ENCODE assay signal across 8 cellular contexts in genomic region chr19:30046522-30046921, GRCh38.
A peak's percentile ranks its signal among the peaks of the same experiment; 100 is the strongest.
DNase-seq lines count a peak whose midpoint lies in the region; ATAC-seq and TF ChIP-seq lines count a peak whose summit lies in the region.
"Had no signal": no experiment of that assay in that cellular context is flagged by ENCODE, and none has a peak within 500 bp of the region (broad histone marks: within the 10 kb centered on the region; RNA-seq: fewer than 3 reads in every experiment).

No MANE protein-coding gene starts in this region.

- no peaks in the 10 kb centered on the region; the same call in 1 of the 2 replicates for H4K20me1 ChIP-seq in OCI-LY3 (ENCODE audit: insufficient read depth, low read length)

- ATAC-seq in psoas muscle (no peak), GM21515 (IDR thresholded peaks at IDR 0.05; ENCODE audit: unreplicated experiment) (no peak)

- no peaks in the 10 kb centered on the region for H3K79me2 ChIP-seq in OCI-LY3 (ENCODE audit: low read length)

- CTCF ChIA-PET in HEK293 (lab: Yijun Ruan, JAX), result interaction anchor here (0.6 to 3.2 kb wide), 12 partner anchors 9 to 603 kb away, joined by 3 to 17 read pairs (median 3); no protein-coding TSS in a partner anchor

- DNase-seq in GM12864 (ENCODE audit: low read depth) (no peak), inferior parietal cortex (ENCODE audit: extremely low spot score) (peak; percentile 59), occipital lobe (lab: John Stamatoyannopoulos, UW) (no peak), psoas muscle (no peak)
- DNase-seq: T-cell had no signal

- peak overlapping the region; percentile 31; the same call in 1 of the 2 replicates for H3K4me2 ChIP-seq in OCI-LY3 (ENCODE audit: low read length)

- POLR2A ChIA-PET in HEK293 (lab: Yijun Ruan, JAX), result no interaction called here

- WGBS in psoas muscle, 3 donors, result 42 to 59% (median 46%) methylated on average over 4 of the region's 4 CpGs

- H3K9me3 ChIP-seq in HEK293 (ENCODE audit: control insufficient read depth, insufficient read depth, low read depth, low read length), result peaks cover 2% of the 10 kb centered on the region; the same call in 1 of the 2 replicates
- H3K9me3 ChIP-seq in OCI-LY3 (ENCODE audit: insufficient read depth, low read length), result no peaks in the 10 kb centered on the region
- H3K9me3 ChIP-seq in psoas muscle, result no peaks in the 10 kb centered on the region

- no peaks in the 10 kb centered on the region; a peak in 2 of 3 replicates for H3K36me3 ChIP-seq in HEK293 (ENCODE audit: control insufficient read depth in 2 of 2, insufficient read depth in 1 of 2, low read length in 2 of 2)
- no peaks in the 10 kb centered on the region for H3K36me3 ChIP-seq in OCI-LY3 (replicated peaks; ENCODE audit: low read depth, low read length)
- no peaks in the 10 kb centered on the region for H3K36me3 ChIP-seq in psoas muscle (ENCODE audit: insufficient read depth in 1 of 2, low read depth in 1 of 2)

- H3K27me3 ChIP-seq in OCI-LY3 (ENCODE audit: low read depth, low read length), result no peaks in the 10 kb centered on the region
- no peaks in the 10 kb centered on the region for H3K27me3 ChIP-seq in psoas muscle (ENCODE audit: insufficient read depth in 3 of 3, low read length in 2 of 3)

- H3K4me1 ChIP-seq in HEK293 (ENCODE audit: control insufficient read depth, insufficient read depth, low read length) (peaks cover 26% of the 10 kb centered on the region), OCI-LY3 (ENCODE audit: low read length) (peaks cover 13% of the 10 kb centered on the region), psoas muscle (no peaks in the 10 kb centered on the region)

- no peak overlapping the region for H3K27ac ChIP-seq in HEK293 (ENCODE audit: extremely low read depth, low read depth, low read length)
- no peak overlapping the region for H3K27ac ChIP-seq in OCI-LY3 (ENCODE audit: low read length)
- H3K27ac ChIP-seq in psoas muscle, result no peak overlapping the region

- TF ChIP-seq CTCF in GM12864 (IDR thresholded peaks at IDR 0.05; ENCODE audit: low read depth, low read length, missing control alignments) (peak; percentile 62), HEK293 (tag by site-specific recombination; IDR thresholded peaks at IDR 0.05) (peak; percentile 80; the same call in 1 of the 2 replicates), OCI-LY3 (IDR thresholded peaks at IDR 0.05; ENCODE audit: low read depth, low read length) (peak; percentile 86), psoas muscle (IDR thresholded peaks at IDR 0.05) (no peak)

- H3K4me3 ChIP-seq in GM12864 (ENCODE audit: low read depth, low read length) (no peak overlapping the region), HEK293 (ENCODE audit: low read depth, low read length) (no peak overlapping the region), OCI-LY3 (ENCODE audit: low read length) (no peak overlapping the region), psoas muscle (no peak overlapping the region)

- intact Hi-C loops in psoas muscle (cut with DNase I), result no loop called here

- H2AFZ ChIP-seq in OCI-LY3 (ENCODE audit: low read depth, low read length), result no peak overlapping the region

- H3K9ac ChIP-seq in OCI-LY3 (ENCODE audit: low read length), result no peak overlapping the region

TF ChIP-seq in HEK293, 187 proteins besides CTCF, POLR2A, EP300 and RAD21 (continues in another document):
- TF ChIP-seq ZNF114 (tag by site-specific recombination; IDR thresholded peaks at IDR 0.05) (no peak), ZIC2 (tag by site-specific recombination; IDR thresholded peaks at IDR 0.05) (peak; percentile 72), ZNF335 (tag by site-specific recombination; conservative IDR thresholded peaks at IDR 0.05) (0 out of 2 replicates have a peak, but pooled peaks have one; percentile 16), ZBTB8A (tag by site-specific recombination; IDR thresholded peaks at IDR 0.05) (0 out of 2 replicates have a peak, but pooled peaks have one; percentile 43), ZFP41 (tag by site-specific recombination; IDR thresholded peaks at IDR 0.05; ENCODE audit: borderline replicate concordance) (no peak), ZNF785 (tag by site-specific recombination; IDR thresholded peaks at IDR 0.05) (peak; percentile 97), SP7 (tag by site-specific recombination; IDR thresholded peaks at IDR 0.05) (0 out of 2 replicates have a peak, but pooled peaks have one; percentile 21), ZFP3 (tag by site-specific recombination; IDR thresholded peaks at IDR 0.05; ENCODE audit: low read depth) (no peak), ZEB2 (tag by site-specific recombination; IDR thresholded peaks at IDR 0.05) (no peak), ZNF639 (tag by site-specific recombination; IDR thresholded peaks at IDR 0.05) (no peak), ZNF488 (tag by site-specific recombination; IDR thresholded peaks at IDR 0.05) (no peak), ZBTB17 (tag by site-specific recombination; IDR thresholded peaks at IDR 0.05) (0 out of 2 replicates have a peak, but pooled peaks have one; percentile 41), ZNF677 (tag by site-specific recombination; IDR thresholded peaks at IDR 0.05) (peak; percentile 15; the same call in 1 of the 2 replicates), ZNF24 (tag by site-specific recombination; IDR thresholded peaks at IDR 0.05) (no peak), SCRT1 (tag by site-specific recombination; IDR thresholded peaks at IDR 0.05; ENCODE audit: borderline replicate concordance) (no peak), ZNF391 (tag by site-specific recombination; IDR thresholded peaks at IDR 0.05; ENCODE audit: borderline replicate concordance, low read depth) (peak; percentile 51; the same call in 1 of the 2 replicates), AEBP2 (tag by site-specific recombination; IDR thresholded peaks at IDR 0.05; ENCODE audit: borderline replicate concordance) (no peak), ZNF660 (tag by site-specific recombination; IDR thresholded peaks at IDR 0.05) (peak; percentile 55; the same call in 1 of the 2 replicates), YY1 (tag by site-specific recombination; IDR thresholded peaks at IDR 0.05) (0 out of 2 replicates have a peak, but pooled peaks have one; percentile 23), FEZF1 (tag by site-specific recombination; IDR thresholded peaks at IDR 0.05) (peak; percentile 32; the same call in 1 of the 2 replicates), ZNF560 (tag by site-specific recombination; IDR thresholded peaks at IDR 0.05; ENCODE audit: borderline replicate concordance) (no peak), ZNF530 (tag by site-specific recombination; IDR thresholded peaks at IDR 0.05; ENCODE audit: low read depth) (no peak), ZSCAN30 (tag by site-specific recombination; IDR thresholded peaks at IDR 0.05) (peak; percentile 52; the same call in 1 of the 2 replicates), GLIS1 (tag by site-specific recombination; IDR thresholded peaks at IDR 0.05) (peak; percentile 47), ZNF341 (tag by site-specific recombination; IDR thresholded peaks at IDR 0.05; ENCODE audit: low read depth) (peak; percentile 57), ZNF654 (tag by site-specific recombination; IDR thresholded peaks at IDR 0.05; ENCODE audit: low read depth) (peak; percentile 67), ZNF768 (tag by site-specific recombination; IDR thresholded peaks at IDR 0.05) (peak; percentile 43; the same call in 1 of the 2 replicates), SP3 (tag by site-specific recombination; IDR thresholded peaks at IDR 0.05) (no peak), ZNF239 (tag by site-specific recombination; IDR thresholded peaks at IDR 0.05) (no peak), ZNF2 (tag by site-specific recombination; IDR thresholded peaks at IDR 0.05) (peak; percentile 58; the same call in 1 of the 2 replicates), ZNF354C (tag by site-specific recombination; IDR thresholded peaks at IDR 0.05; ENCODE audit: borderline replicate concordance, low read depth) (no peak), ZBTB48 (tag by site-specific recombination; IDR thresholded peaks at IDR 0.05) (no peak), REPIN1 (tag by site-specific recombination; IDR thresholded peaks at IDR 0.05; ENCODE audit: low read depth) (0 out of 2 replicates have a peak, but pooled peaks have one; percentile 50)
